ENCODE assay signal across 8 cellular contexts in genomic region chr5:136028782-136029742, GRCh38. TPM values are rescaled to one million over a fixed set of nuclear protein-coding genes. Genes with fewer than 3 reads are reported as not detected.
A peak's percentile ranks its signal among the peaks of the same experiment; 100 is the strongest.
DNase-seq lines count a peak whose midpoint lies in the region; ATAC-seq, FAIRE-seq and TF ChIP-seq lines count a peak whose summit lies in the region.

Gene TGFBI (plus strand): TSS chr5:136028988. CDS start chr5:136029056, 68 bp downstream.

- no peaks in the 10 kb centered on the region for H3K9me3 ChIP-seq in kidney (ENCODE audit: control insufficient read depth in 1 of 2, low read length in 2 of 2)

- DNase-seq in SIG-M5 treated with dmso at 0.1 percent for 504 hours (lab: John Stamatoyannopoulos, UW; ENCODE audit: unreplicated experiment) (peak; percentile 50), SIG-M5 (lab: John Stamatoyannopoulos, UW) (no peak), NCI-H2227 (lab: John Stamatoyannopoulos, UW; ENCODE audit: unreplicated experiment) (peak; percentile 60), cerebellum (ENCODE audit: low spot score) (peak; percentile 35), kidney (peak; percentile 91), SW 1271 (lab: John Stamatoyannopoulos, UW) (no peak)
- no peak for DNase-seq in stimulated activated effector memory CD8-positive, alpha-beta T cell treated with anti-CD3 and anti-CD28 coated beads, Interleukin-12 subunit alpha, Interleukin-12 subunit beta, amount 100 ng/mL, for 72 hours (ENCODE audit: low spot score in 2 of 2)

- H3K4me3 ChIP-seq in kidney (ENCODE audit: low read length in 2 of 2): peak within 1 kb of the TSS in 1 of 2 donors; percentile 48

- peaks cover 0 to 9% of the 10 kb centered on the region in 2 donors for H3K4me1 ChIP-seq in kidney (ENCODE audit: control insufficient read depth in 1 of 2, insufficient read depth in 1 of 2, low read depth in 1 of 2, low read length in 2 of 2)

- no peak for FAIRE-seq in kidney (lab: Jason Lieb, UNC)

- H3K9me3 Mint-ChIP-seq in stimulated activated effector memory CD8-positive, alpha-beta T cell treated with anti-CD3 and anti-CD28 coated beads, Interleukin-12 subunit alpha, Interleukin-12 subunit beta, amount 100 ng/mL, for 72 hours: no peaks in the 10 kb centered on the region

- H3K9ac ChIP-seq in kidney (ENCODE audit: low read length in 2 of 2): peak within 1 kb of the TSS in 1 of 2 donors; percentile 46

- peak within 1 kb of the TSS; percentile 19 for H3K4me3 Mint-ChIP-seq in stimulated activated effector memory CD8-positive, alpha-beta T cell treated with anti-CD3 and anti-CD28 coated beads, Interleukin-12 subunit alpha, Interleukin-12 subunit beta, amount 100 ng/mL, for 72 hours

- H3K36me3 ChIP-seq in kidney (ENCODE audit: control insufficient read depth in 1 of 2, insufficient read depth in 2 of 2, low read length in 2 of 2): no peaks in the 10 kb centered on the region

- H3K27ac Mint-ChIP-seq in stimulated activated effector memory CD8-positive, alpha-beta T cell treated with anti-CD3 and anti-CD28 coated beads, Interleukin-12 subunit alpha, Interleukin-12 subunit beta, amount 100 ng/mL, for 72 hours: no peak within 1 kb of the TSS

- intact Hi-C loops in kidney (cut with DNase I): no loop called here

- TF ChIP-seq CTCF in kidney (IDR thresholded peaks at IDR 0.05; ENCODE audit: borderline replicate concordance, extremely low read depth, insufficient read depth): no peak

- H3K36me3 Mint-ChIP-seq in stimulated activated effector memory CD8-positive, alpha-beta T cell treated with anti-CD3 and anti-CD28 coated beads, Interleukin-12 subunit alpha, Interleukin-12 subunit beta, amount 100 ng/mL, for 72 hours: no peaks in the 10 kb centered on the region

- peaks cover 11% of the 10 kb centered on the region for H3K4me1 Mint-ChIP-seq in stimulated activated effector memory CD8-positive, alpha-beta T cell treated with anti-CD3 and anti-CD28 coated beads, Interleukin-12 subunit alpha, Interleukin-12 subunit beta, amount 100 ng/mL, for 72 hours

- no peak within 1 kb of the TSS for H3K27ac ChIP-seq in kidney (ENCODE audit: low read depth in 2 of 2, low read length in 2 of 2)

- ATAC-seq in stimulated activated effector memory CD8-positive, alpha-beta T cell treated with anti-CD3 and anti-CD28 coated beads, Interleukin-12 subunit alpha, Interleukin-12 subunit beta, amount 100 ng/mL, for 72 hours: peak; percentile 73
- ATAC-seq in GM18867 (IDR thresholded peaks at IDR 0.05; ENCODE audit: unreplicated experiment): no peak

RNA-seq across cellular contexts. Expression of gene TGFBI, which starts in this region (rescaled TPM):
- total RNA-seq in cerebellum (23.3 TPM), kidney (78.5 TPM)
- polyA plus RNA-seq in kidney (ENCODE audit: insufficient read depth, low read depth, low replicate concordance): 36.4 TPM

Comparison
In these comparisons a context has a peak if more than half of its experiments do, and no peak if none do; other contexts are left out.
1. DNase-seq: peak in SIG-M5 treated with dmso at 0.1 percent for 504 hours (single experiment), NCI-H2227 (single experiment), cerebellum (single experiment) and kidney (single experiment); none in SIG-M5 (single experiment), stimulated activated effector memory CD8-positive, alpha-beta T cell treated with anti-CD3 and anti-CD28 coated beads, Interleukin-12 subunit alpha, Interleukin-12 subunit beta, amount 100 ng/mL, for 72 hours (0 of 2) and SW 1271 (0 of 2).